18 cellular contexts compared by ENCODE assay signal in genomic region chr2:9029721-9030120, GRCh38.
"Had no signal": no experiment of that assay in that cellular context is flagged by ENCODE, and none has a peak within 500 bp of the region (broad histone marks: within the 10 kb centered on the region; RNA-seq: fewer than 3 reads in every experiment).

No MANE protein-coding gene starts in this region.

- ATAC-seq: left cardiac atrium, lower lobe of right lung had no signal

- H3K27ac ChIP-seq: adrenal gland, esophagus squamous epithelium, lower lobe of right lung, ovary, sigmoid colon, upper lobe of left lung had no signal

- DNase-seq: activated CD4-positive, alpha-beta T cell treated with anti-CD3 and anti-CD28 coated beads, Interleukin-2, amount 50 U/mL, for 1 hour; activated CD4-positive, CD25-positive, alpha-beta regulatory T cell; activated naive CD4-positive, alpha-beta T cell treated with anti-CD3 and anti-CD28 coated beads, Interleukin-2, amount 50 U/mL, for 16 hours; activated T-cell treated with anti-CD3 and anti-CD28 coated beads for 4 hours; adrenal gland; esophagus squamous epithelium; foreskin fibroblast; head of caudate nucleus; left cardiac atrium; lower lobe of right lung; ovary; sigmoid colon; stimulated activated CD4-positive, alpha-beta T cell treated with anti-CD3 and anti-CD28 coated beads, Interleukin-2, amount 100 ng/mL, for 24 hours; stimulated activated naive CD4-positive, alpha-beta T cell treated with Interleukin-2 at 50 U/mL for 16 hours; upper lobe of left lung had no signal

- H3K4me1 ChIP-seq: adrenal gland, esophagus squamous epithelium, sigmoid colon had no signal

- H3K9me3 ChIP-seq: adrenal gland, esophagus squamous epithelium, lower lobe of right lung, ovary, sigmoid colon, upper lobe of left lung had no signal

- H3K36me3 Mint-ChIP-seq: mesothelial cell of epicardium had no signal

- H3K4me3 ChIP-seq: adrenal gland, esophagus squamous epithelium, lower lobe of right lung, ovary, sigmoid colon, upper lobe of left lung had no signal

- H3K4me3 Mint-ChIP-seq: mesothelial cell of epicardium, neural crest cell had no signal

- H3K27ac Mint-ChIP-seq: mesothelial cell of epicardium had no signal

- H3K27me3 ChIP-seq: adrenal gland, ovary, sigmoid colon, upper lobe of left lung had no signal

- FAIRE-seq: colon had no signal

- H3K36me3 ChIP-seq: adrenal gland, esophagus squamous epithelium, lower lobe of right lung, ovary, sigmoid colon, upper lobe of left lung had no signal
